ENCODE assay signal across 8 cellular contexts in the genomic region with DNA sequence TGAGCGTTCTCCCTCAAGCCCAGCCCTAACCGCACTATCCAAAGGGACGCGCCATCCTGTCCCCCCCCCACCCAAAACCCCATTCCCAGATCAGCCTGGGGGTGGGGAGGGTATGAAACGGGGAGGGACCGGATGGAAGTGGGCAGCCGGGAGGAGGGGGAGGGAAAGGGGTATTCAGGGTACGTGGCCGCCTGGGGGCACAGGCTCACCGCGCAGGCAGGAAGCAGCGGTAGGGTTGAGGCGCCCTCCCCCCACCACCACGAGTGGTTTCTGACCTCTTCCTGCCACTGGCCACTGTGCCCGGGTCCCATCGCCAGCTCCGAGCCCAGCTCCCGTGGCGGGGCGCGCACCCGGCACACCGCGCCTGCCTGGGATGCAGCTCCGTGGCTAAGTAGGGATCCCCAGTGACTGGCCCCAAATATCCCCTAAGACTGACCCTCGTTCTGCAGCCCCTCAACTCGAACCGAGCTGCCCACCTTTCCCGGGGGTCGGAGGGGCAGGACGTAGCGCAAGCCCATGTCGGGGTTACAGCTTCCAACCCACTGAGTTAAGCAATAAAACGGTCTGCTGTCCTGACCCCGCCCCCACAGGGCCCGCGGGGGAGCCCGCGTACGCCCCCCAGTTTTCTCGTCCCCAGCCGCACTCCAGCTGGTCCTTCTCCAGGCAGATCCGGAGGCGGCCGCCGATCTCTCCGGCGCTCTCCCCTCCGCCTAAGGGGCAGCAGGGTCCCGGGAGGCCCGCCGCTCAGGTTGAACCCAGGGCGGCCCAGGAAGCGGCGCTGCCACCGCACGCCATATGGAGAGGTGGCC. TPM values are rescaled to one million over a fixed set of nuclear protein-coding genes. Genes with fewer than 3 reads are reported as not detected.
DNase-seq lines count a peak whose midpoint lies in the region; ATAC-seq and TF ChIP-seq lines count a peak whose summit lies in the region.

No MANE protein-coding gene starts in this region.

- H3K79me2 ChIP-seq in GM23248 (ENCODE audit: insufficient read depth) = peaks cover 64% of the 10 kb centered on the region
- H3K79me2 ChIP-seq in OCI-LY1 (ENCODE audit: insufficient read depth, low read length) = no peaks in the 10 kb centered on the region

- TF ChIP-seq CTCF in OCI-LY1 (IDR thresholded peaks at IDR 0.05; ENCODE audit: low read length) (no peak), fibroblast of the aortic adventitia (IDR thresholded peaks at IDR 0.05; ENCODE audit: insufficient read depth, low read length) (peak; percentile 14)

- H3K4me2 ChIP-seq in BLaER1 (peak overlapping the region; percentile 95), GM23248 (ENCODE audit: unreplicated experiment) (peak overlapping the region; percentile 95), OCI-LY1 (ENCODE audit: low read length) (peak overlapping the region; percentile 32; the same call in 1 of the 2 replicates)

- H3K9ac ChIP-seq in BLaER1 (peak overlapping the region; percentile 85), GM23248 (peak overlapping the region; percentile 97), OCI-LY1 (ENCODE audit: low read length) (no peak overlapping the region)

- H3K9me2 ChIP-seq in GM23248 (ENCODE audit: insufficient read depth) (no peaks in the 10 kb centered on the region), OCI-LY1 (ENCODE audit: low read depth, low read length) (no peaks in the 10 kb centered on the region)

- no peak overlapping the region for H2AFZ ChIP-seq in GM23248
- H2AFZ ChIP-seq in OCI-LY1 (ENCODE audit: low read length) = no peak overlapping the region
- H2AFZ ChIP-seq in neuron (ENCODE audit: low read depth, low read length) = peak overlapping the region; percentile 64

- H3K4me3 ChIP-seq in BLaER1 (peak overlapping the region; percentile 97), GM23248 (peak overlapping the region; percentile 96), OCI-LY1 (ENCODE audit: low read depth, low read length, poor library complexity, severe bottlenecking) (peak overlapping the region; percentile 42), fibroblast of the aortic adventitia (ENCODE audit: low read depth, low read length) (peak overlapping the region; percentile 95), neuron (ENCODE audit: low read length) (peak overlapping the region; percentile 74), aorta (ENCODE audit: low read length in 2 of 2) (peak overlapping the region; percentile 76 to 95)

- peaks cover 17% of the 10 kb centered on the region for H3K27me3 ChIP-seq in BLaER1
- no peaks in the 10 kb centered on the region for H3K27me3 ChIP-seq in GM23248 (replicated peaks; ENCODE audit: insufficient read depth)
- H3K27me3 ChIP-seq in OCI-LY1 (ENCODE audit: insufficient read depth, low read length) = peaks cover 10% of the 10 kb centered on the region
- H3K27me3 ChIP-seq in neuron (ENCODE audit: insufficient read depth, low read length) = no peaks in the 10 kb centered on the region
- H3K27me3 ChIP-seq in aorta (ENCODE audit: control insufficient read depth in 1 of 2, insufficient read depth in 2 of 2, low read length in 1 of 2) = no peaks in the 10 kb centered on the region

- intact Hi-C loops in aorta (cut with DNase I) = loop anchor here (2.0 to 5.0 kb wide), 4 partner anchors 36 to 119 kb away; no protein-coding TSS in a partner anchor

- in situ Hi-C loops in GM23248 (cut with MboI) = no loop called here

- WGBS in GM23248 (ENCODE audit: low coverage in 1 of 2, low lambda C conversion rate in 2 of 2, missing lambda C conversion rate in 2 of 2), 2 experiments = 0 to 1% methylated on average over 40 to 45 of the region's 57 CpGs
- 0% methylated on average over 42 to 57 of the region's 57 CpGs for WGBS in aorta, 2 donors

- DNase-seq in GM23248 (peak; percentile 89), fibroblast of the aortic adventitia (ENCODE audit: low read depth) (peak; percentile 39), aorta (peak; percentile 90 to 94)
- peak; percentile 26 for DNase-seq in activated effector memory CD4-positive, alpha-beta T cell treated with Interleukin-2 at 50 U/mL for 16 hours

- ATAC-seq in aorta (ENCODE audit: low FRiP score) = peak; percentile 54
- no peak for ATAC-seq in GM19395 (IDR thresholded peaks at IDR 0.05; ENCODE audit: unreplicated experiment)

- peaks cover 24% of the 10 kb centered on the region for H3K36me3 ChIP-seq in BLaER1
- peaks cover 6% of the 10 kb centered on the region; the same call in 1 of the 2 replicates for H3K36me3 ChIP-seq in GM23248 (ENCODE audit: low read depth)
- no peaks in the 10 kb centered on the region for H3K36me3 ChIP-seq in OCI-LY1 (ENCODE audit: insufficient read depth, low read length)
- H3K36me3 ChIP-seq in neuron (ENCODE audit: insufficient read depth, low read length) = peaks cover 5% of the 10 kb centered on the region
- H3K36me3 ChIP-seq in aorta (ENCODE audit: control insufficient read depth in 1 of 2, insufficient read depth in 2 of 2, low read length in 1 of 2) = no peaks in the 10 kb centered on the region

- H4K20me1 ChIP-seq in BLaER1 (peaks cover 43% of the 10 kb centered on the region), GM23248 (ENCODE audit: insufficient read depth) (peaks cover 22% of the 10 kb centered on the region), OCI-LY1 (ENCODE audit: insufficient read depth, low read length) (no peaks in the 10 kb centered on the region)

- H3K9me3 ChIP-seq in BLaER1 (peaks cover 19% of the 10 kb centered on the region), GM23248 (ENCODE audit: low read depth) (no peaks in the 10 kb centered on the region), OCI-LY1 (ENCODE audit: low read length) (no peaks in the 10 kb centered on the region), neuron (ENCODE audit: low read length) (no peaks in the 10 kb centered on the region), aorta (ENCODE audit: control insufficient read depth, low read length) (no peaks in the 10 kb centered on the region)

- H3K4me1 ChIP-seq in BLaER1 = peaks cover 31% of the 10 kb centered on the region
- peaks cover 62% of the 10 kb centered on the region for H3K4me1 ChIP-seq in GM23248 (ENCODE audit: insufficient read depth)
- H3K4me1 ChIP-seq in OCI-LY1 (ENCODE audit: insufficient read depth, low read length, severe bottlenecking) = no peaks in the 10 kb centered on the region
- H3K4me1 ChIP-seq in neuron (ENCODE audit: insufficient read depth, low read length) = peaks cover 13% of the 10 kb centered on the region
- peaks cover 2 to 8% of the 10 kb centered on the region in 2 donors for H3K4me1 ChIP-seq in aorta (ENCODE audit: control insufficient read depth in 1 of 2, insufficient read depth in 2 of 2, low read length in 2 of 2)

- H3F3A ChIP-seq in GM23248 (ENCODE audit: insufficient read depth) (peaks cover 59% of the 10 kb centered on the region), OCI-LY1 (ENCODE audit: insufficient read depth, low read length) (no peaks in the 10 kb centered on the region)

- H3K27ac ChIP-seq in BLaER1 = peak overlapping the region; percentile 86
- H3K27ac ChIP-seq in GM23248 = peak overlapping the region; percentile 91
- no peak overlapping the region for H3K27ac ChIP-seq in OCI-LY1 (ENCODE audit: low read depth, low read length, poor library complexity, severe bottlenecking)
- peak overlapping the region; percentile 97 to 99 for H3K27ac ChIP-seq in aorta (ENCODE audit: low read depth in 1 of 2, low read length in 2 of 2)

RNA-seq across cellular contexts. Expression of a gene that starts 1.2 kb away (rescaled TPM):
- 403 and 414 TPM in 2 replicates for total RNA-seq in GM23248 (2014; rRNA removed; shearing (Covaris generic))
- polyA plus RNA-seq in GM23248 (2016; fragmentation: Nextera tagmentation; extraction: Ambion mirVana) = 593 and 597 TPM in 2 replicates
- 94.0 and 114 TPM in 2 replicates for total RNA-seq in fibroblast of the aortic adventitia (ENCODE audit: low replicate concordance)
- 1,000 to 10,000 TPM in 1 of 2 donors, 100 to 1,000 TPM in 1; 883 to 1,590 TPM for total RNA-seq in aorta
- 100 to 1,000 TPM in 1 of 2 donors, 10 to 100 TPM in 1; 82.0 to 378 TPM for polyA plus RNA-seq in aorta

Comparison
In these comparisons a context has a peak if more than half of its experiments do, and no peak if none do; other contexts are left out.
1. H3K4me2 ChIP-seq: peak in every context shown above with its lines; median percentile 95 in BLaER1; 95 in GM23248; 32 in OCI-LY1.
2. H3K4me3 ChIP-seq: peak in every context shown above with its lines; median percentile 97 in BLaER1; 96 in GM23248; 95 in fibroblast of the aortic adventitia; 86 in aorta; 74 in neuron; 42 in OCI-LY1.
3. DNase-seq: peak in every context shown above with its lines; median percentile 92 in aorta; 89 in GM23248; 39 in fibroblast of the aortic adventitia; 26 in activated effector memory CD4-positive, alpha-beta T cell treated with Interleukin-2 at 50 U/mL for 16 hours.